In genomic region chr16:67514382-67514828, GRCh38 we compare ENCODE assay signal across 8 cellular contexts. TPM values are rescaled to one million over a fixed set of nuclear protein-coding genes. Genes with fewer than 3 reads are reported as not detected.
DNase-seq lines count a peak whose midpoint lies in the region; ATAC-seq and TF ChIP-seq lines count a peak whose summit lies in the region.

No MANE protein-coding gene starts in this region.

- H3K4me1 Mint-ChIP-seq in IgD-negative memory B cell, result peaks cover 40 to 43% (median 41%) of the 10 kb centered on the region in 3 donors

- H3K4me2 ChIP-seq in BLaER1, result peak overlapping the region; percentile 93

- no peaks in the 10 kb centered on the region for H3K27me3 ChIP-seq in BLaER1
- no peaks in the 10 kb centered on the region for H3K27me3 ChIP-seq in foreskin keratinocyte
- no peaks in the 10 kb centered on the region for H3K27me3 ChIP-seq in aorta (ENCODE audit: control insufficient read depth in 1 of 2, insufficient read depth in 2 of 2, low read length in 1 of 2)

- H3K9me3 ChIP-seq in BLaER1 (no peaks in the 10 kb centered on the region), aorta (ENCODE audit: control insufficient read depth, low read length) (no peaks in the 10 kb centered on the region)

- H4K20me1 ChIP-seq in BLaER1, result no peaks in the 10 kb centered on the region

- H3K36me3 ChIP-seq in BLaER1, result no peaks in the 10 kb centered on the region
- no peaks in the 10 kb centered on the region for H3K36me3 ChIP-seq in aorta (ENCODE audit: control insufficient read depth in 1 of 2, insufficient read depth in 2 of 2, low read length in 1 of 2)

- DNase-seq in SHP77 (lab: John Stamatoyannopoulos, UW), result peak; percentile 67 to 80
- peak; percentile 55 for DNase-seq in activated T-helper 1 cell treated with Interleukin-2 at 50 U/mL for 16 hours (ENCODE audit: low read depth)
- peak in 1 of 2 donors; percentile 65 for DNase-seq in foreskin keratinocyte
- peak; percentile 76 for DNase-seq in pons (ENCODE audit: low spot score)
- peak; percentile 86 to 91 for DNase-seq in aorta

- H3K9me3 Mint-ChIP-seq in IgD-negative memory B cell, result no peaks in the 10 kb centered on the region

- H3K27me3 Mint-ChIP-seq in IgD-negative memory B cell, result no peaks in the 10 kb centered on the region

- peak; percentile 82 for TF ChIP-seq CTCF in foreskin keratinocyte (conservative IDR thresholded peaks at IDR 0.05)

- H3K27ac Mint-ChIP-seq in IgD-negative memory B cell, result peak overlapping the region; percentile 93 to 99 (median 93)

- WGBS in aorta, 2 donors, result 19 to 24% methylated on average over 8 of the region's 8 CpGs

- intact Hi-C loops in aorta (cut with DNase I), result no loop called here

- no peak overlapping the region for H3K9ac ChIP-seq in BLaER1

- peak overlapping the region in 3 of 4 donors; percentile 52 to 81 (median 73) for H3K4me3 Mint-ChIP-seq in IgD-negative memory B cell

- H3K27ac ChIP-seq in BLaER1 (peak overlapping the region; percentile 59), foreskin keratinocyte (no peak overlapping the region), aorta (ENCODE audit: low read depth in 1 of 2, low read length in 2 of 2) (no peak overlapping the region)

- H3K36me3 Mint-ChIP-seq in IgD-negative memory B cell, result peaks cover 1% of the 10 kb centered on the region

- H3K4me1 ChIP-seq in BLaER1 (peaks cover 64% of the 10 kb centered on the region), foreskin keratinocyte (peaks cover 6% of the 10 kb centered on the region), aorta (ENCODE audit: control insufficient read depth in 1 of 2, insufficient read depth in 2 of 2, low read length in 2 of 2) (no peaks in the 10 kb centered on the region)

- ATAC-seq in GM19023 (IDR thresholded peaks at IDR 0.05; ENCODE audit: unreplicated experiment), result peak; percentile 44
- ATAC-seq in foreskin keratinocyte, result peak; percentile 61
- peak; percentile 64 for ATAC-seq in aorta (ENCODE audit: low FRiP score)

- H3K4me3 ChIP-seq in BLaER1, result no peak overlapping the region
- H3K4me3 ChIP-seq in aorta (ENCODE audit: low read length in 2 of 2), result no peak overlapping the region

RNA-seq across cellular contexts. Expression of gene RIPOR1, which starts 14.2 kb away (rescaled TPM):
- polyA plus RNA-seq in IgD-negative memory B cell (43.8 TPM), foreskin keratinocyte (29.3 and 29.9 TPM in 2 replicates), aorta (10 to 100 TPM; 22.7 to 65.5 TPM)
- total RNA-seq in foreskin keratinocyte (31.6 and 32.0 TPM in 2 replicates), aorta (100 to 1,000 TPM; 105 to 120 TPM)

RNA-seq across cellular contexts. Expression of gene AGRP, which starts 31.1 kb away (rescaled TPM):
- polyA plus RNA-seq in IgD-negative memory B cell, result not detected
- not detected in 2 replicates for total RNA-seq in foreskin keratinocyte
- not detected in 2 replicates for polyA plus RNA-seq in foreskin keratinocyte
- total RNA-seq in aorta, result not detected
- polyA plus RNA-seq in aorta, result 1 to 10 TPM in 1 of 2 donors, not detected in 1; 1.5 TPM

RNA-seq across cellular contexts. Expression of gene ATP6V0D1, which starts 33.4 kb away (rescaled TPM):
- polyA plus RNA-seq in IgD-negative memory B cell (160 TPM), foreskin keratinocyte (114 and 119 TPM in 2 replicates), aorta (10 to 100 TPM; 52.0 to 88.0 TPM)
- total RNA-seq in foreskin keratinocyte (97.7 and 102 TPM in 2 replicates), aorta (10 to 100 TPM; 58.7 to 62.0 TPM)

RNA-seq across cellular contexts. Expression of gene CTCF, which starts 47.9 kb away (rescaled TPM):
- polyA plus RNA-seq in IgD-negative memory B cell, result 70.9 TPM
- 37.0 and 42.9 TPM in 2 replicates for total RNA-seq in foreskin keratinocyte
- polyA plus RNA-seq in foreskin keratinocyte, result 17.8 and 22.1 TPM in 2 replicates
- 10 to 100 TPM; 28.5 to 35.8 TPM for total RNA-seq in aorta
- 10 to 100 TPM; 16.5 to 25.8 TPM for polyA plus RNA-seq in aorta
